In genomic region chr10:12396567-12396966, GRCh38 we compare ENCODE assay signal across 22 cellular contexts. TPM values are rescaled to one million over a fixed set of nuclear protein-coding genes. Genes with fewer than 3 reads are reported as not detected.
DNase-seq lines count a peak whose midpoint lies in the region; ATAC-seq, FAIRE-seq and TF ChIP-seq lines count a peak whose summit lies in the region.
"Had no signal": no experiment of that assay in that cellular context is flagged by ENCODE, and none has a peak within 500 bp of the region (broad histone marks: within the 10 kb centered on the region; RNA-seq: fewer than 3 reads in every experiment).

No MANE protein-coding gene starts in this region.

- H3K4me3 Mint-ChIP-seq in WTC11: no peak overlapping the region
- H3K4me3 Mint-ChIP-seq: activated CD8-positive, alpha-beta T cell treated with anti-CD3 and anti-CD28 coated beads, Interleukin-2, amount 10 ng/mL, durations not matched to agents 7 days and 5 days; activated naive CD8-positive, alpha-beta T cell treated with anti-CD3 and anti-CD28 coated beads, Interleukin-2, amount 50 U/mL, for 24 hours; activated T-helper 1 cell treated with anti-CD3 and anti-CD28 coated beads, Interleukin-12 subunit alpha, Interleukin-12 subunit beta, Interleukin-2, Interleukin-4 antibody, amounts not matched to agents 30 ng/mL and 10 ng/mL and 1 ng/mL, durations not matched to agents 14 hours and 24 hours and 36 hours; CD4-positive, CD25-positive, alpha-beta regulatory T cell; natural killer cell had no signal

- intact Hi-C loops in lower lobe of right lung (cut with DNase I) (no loop called here), upper lobe of right lung (cut with DNase I) (no loop called here), psoas muscle (cut with DNase I) (no loop called here)

- no peaks in the 10 kb centered on the region for H3K27me3 Mint-ChIP-seq in WTC11 (ENCODE audit: low read depth)
- H3K27me3 Mint-ChIP-seq: activated naive CD8-positive, alpha-beta T cell treated with anti-CD3 and anti-CD28 coated beads, Interleukin-2, amount 50 U/mL, for 24 hours; CD4-positive, CD25-positive, alpha-beta regulatory T cell had no signal

- 32 to 54% (median 43%) methylated on average over 6 of the region's 6 CpGs for WGBS in psoas muscle, 3 donors

- H3K9me3 ChIP-seq in lower lobe of right lung (no peaks in the 10 kb centered on the region), upper lobe of right lung (no peaks in the 10 kb centered on the region), psoas muscle (no peaks in the 10 kb centered on the region)
- H3K9me3 ChIP-seq: prostate gland, spleen, thoracic aorta had no signal

- no peak for FAIRE-seq in GM19239 (lab: Jason Lieb, UNC)
- FAIRE-seq: bronchial epithelial cell had no signal

- H3K27ac ChIP-seq in lower lobe of right lung (no peak overlapping the region), upper lobe of right lung (no peak overlapping the region), psoas muscle (no peak overlapping the region)
- H3K27ac ChIP-seq: prostate gland, spleen, thoracic aorta had no signal

- H3K36me3 ChIP-seq in lower lobe of right lung (no peaks in the 10 kb centered on the region), upper lobe of right lung (no peaks in the 10 kb centered on the region), psoas muscle (ENCODE audit: insufficient read depth in 1 of 2, low read depth in 1 of 2) (no peaks in the 10 kb centered on the region)
- H3K36me3 ChIP-seq: prostate gland, thoracic aorta had no signal

- no peak overlapping the region for H3K4me3 ChIP-seq in lower lobe of right lung
- no peak overlapping the region for H3K4me3 ChIP-seq in upper lobe of right lung
- H3K4me3 ChIP-seq in psoas muscle: no peak overlapping the region
- H3K4me3 ChIP-seq: prostate gland, spleen, thoracic aorta had no signal

- no peak for ATAC-seq in activated naive CD4-positive, alpha-beta T cell treated with anti-CD3 and anti-CD28 coated beads, Interleukin-2, amount 50 U/mL, for 72 hours
- ATAC-seq in WTC11: no peak
- peak; percentile 85 to 86 for ATAC-seq in lower lobe of right lung
- ATAC-seq in upper lobe of right lung: peak; percentile 75
- ATAC-seq in psoas muscle: no peak
- ATAC-seq: activated CD8-positive, alpha-beta T cell treated with anti-CD3 and anti-CD28 coated beads, Interleukin-2, amount 10 ng/mL, durations not matched to agents 7 days and 5 days; activated naive CD8-positive, alpha-beta T cell treated with anti-CD3 and anti-CD28 coated beads, Interleukin-2, amount 50 U/mL, for 24 hours; natural killer cell had no signal

- TF ChIP-seq CTCF in WTC11 (IDR thresholded peaks at IDR 0.05): no peak
- TF ChIP-seq CTCF in lower lobe of right lung (IDR thresholded peaks at IDR 0.05): no peak
- TF ChIP-seq CTCF in upper lobe of right lung (IDR thresholded peaks at IDR 0.05): no peak
- no peak for TF ChIP-seq CTCF in psoas muscle (IDR thresholded peaks at IDR 0.05)

- no peak for DNase-seq in activated naive CD4-positive, alpha-beta T cell treated with anti-CD3 and anti-CD28 coated beads, Interleukin-2, amount 50 U/mL, for 72 hours (ENCODE audit: low spot score in 2 of 2)
- no peak for DNase-seq in activated naive CD4-positive, alpha-beta T cell (lab: John Stamatoyannopoulos, UW)
- DNase-seq in WTC11 (ENCODE audit: low spot score) (no peak), lower lobe of right lung (peak; percentile 53), upper lobe of right lung (no peak), GM19239 (ENCODE audit: insufficient read length, low spot score) (no peak), psoas muscle (no peak)
- no peak for DNase-seq in stimulated activated CD4-positive, alpha-beta T cell treated with anti-CD3 and anti-CD28 coated beads, Interleukin-4, amount 100 ng/mL, for 24 hours
- DNase-seq: activated CD8-positive, alpha-beta T cell treated with anti-CD3 and anti-CD28 coated beads, Interleukin-2, amount 10 ng/mL, durations not matched to agents 7 days and 5 days; activated naive CD8-positive, alpha-beta T cell treated with anti-CD3 and anti-CD28 coated beads, Interleukin-2, amount 50 U/mL, for 24 hours; CD4-positive, CD25-positive, alpha-beta regulatory T cell; DMS53; mammary epithelial cell; natural killer cell; NCI-H1417; RPMI8226; spleen; SW 1271 had no signal

- peaks cover 15% of the 10 kb centered on the region for H3K4me1 Mint-ChIP-seq in WTC11

- peaks cover 4% of the 10 kb centered on the region for H3K4me1 ChIP-seq in lower lobe of right lung
- no peaks in the 10 kb centered on the region for H3K4me1 ChIP-seq in upper lobe of right lung
- no peaks in the 10 kb centered on the region for H3K4me1 ChIP-seq in psoas muscle
- H3K4me1 ChIP-seq: prostate gland had no signal

- CTCF ChIA-PET in WTC11 (lab: Charles Lee): interaction anchor here (1.0 kb wide), 1 partner anchor 260 kb away, joined by 4 read pairs; no protein-coding TSS in a partner anchor

- H3K9me3 Mint-ChIP-seq in activated naive CD4-positive, alpha-beta T cell treated with anti-CD3 and anti-CD28 coated beads, Interleukin-2, amount 50 U/mL, for 72 hours: no peaks in the 10 kb centered on the region
- H3K9me3 Mint-ChIP-seq in WTC11: peaks cover 2% of the 10 kb centered on the region; the same call in 1 of the 2 replicates
- H3K9me3 Mint-ChIP-seq: activated naive CD8-positive, alpha-beta T cell treated with anti-CD3 and anti-CD28 coated beads, Interleukin-2, amount 50 U/mL, for 24 hours; activated T-helper 1 cell treated with anti-CD3 and anti-CD28 coated beads, Interleukin-12 subunit alpha, Interleukin-12 subunit beta, Interleukin-2, Interleukin-4 antibody, amounts not matched to agents 30 ng/mL and 10 ng/mL and 1 ng/mL, durations not matched to agents 14 hours and 24 hours and 36 hours; natural killer cell had no signal

- peaks cover 0 to 5% of the 10 kb centered on the region in 2 donors for H3K36me3 Mint-ChIP-seq in activated naive CD4-positive, alpha-beta T cell treated with anti-CD3 and anti-CD28 coated beads, Interleukin-2, amount 50 U/mL, for 72 hours
- no peaks in the 10 kb centered on the region for H3K36me3 Mint-ChIP-seq in WTC11
- H3K36me3 Mint-ChIP-seq: natural killer cell had no signal

- peak overlapping the region; percentile 26 to 63 for H3K27ac Mint-ChIP-seq in activated naive CD4-positive, alpha-beta T cell treated with anti-CD3 and anti-CD28 coated beads, Interleukin-2, amount 50 U/mL, for 72 hours
- peak overlapping the region; percentile 82 for H3K27ac Mint-ChIP-seq in WTC11
- H3K27ac Mint-ChIP-seq: activated CD8-positive, alpha-beta T cell treated with anti-CD3 and anti-CD28 coated beads, Interleukin-2, amount 10 ng/mL, durations not matched to agents 7 days and 5 days; activated naive CD8-positive, alpha-beta T cell treated with anti-CD3 and anti-CD28 coated beads, Interleukin-2, amount 50 U/mL, for 24 hours; activated T-helper 1 cell treated with anti-CD3 and anti-CD28 coated beads, Interleukin-12 subunit alpha, Interleukin-12 subunit beta, Interleukin-2, Interleukin-4 antibody, amounts not matched to agents 30 ng/mL and 10 ng/mL and 1 ng/mL, durations not matched to agents 14 hours and 24 hours and 36 hours had no signal

- H3K27me3 ChIP-seq in lower lobe of right lung (ENCODE audit: low read depth): no peaks in the 10 kb centered on the region
- H3K27me3 ChIP-seq in upper lobe of right lung: peaks cover 3% of the 10 kb centered on the region
- H3K27me3 ChIP-seq in psoas muscle (ENCODE audit: insufficient read depth in 3 of 3, low read length in 2 of 3): peaks cover 0 to 4% (median 0%) of the 10 kb centered on the region in 3 donors
- H3K27me3 ChIP-seq: spleen had no signal

- POLR2A ChIA-PET in WTC11 (lab: Charles Lee): no interaction called here

TF ChIP-seq in WTC11, 78 proteins besides CTCF, POLR2A, EP300 and RAD21 (continues in another document):
- TF ChIP-seq E2F4 (CRISPR knock-in tag; IDR thresholded peaks at IDR 0.05; ENCODE audit: borderline replicate concordance, low read depth): no peak
- TF ChIP-seq KAT7 (CRISPR knock-in tag; IDR thresholded peaks at IDR 0.05; ENCODE audit: borderline replicate concordance): no peak
- no peak for TF ChIP-seq ZSCAN18 (CRISPR knock-in tag; IDR thresholded peaks at IDR 0.05)
- no peak for TF ChIP-seq E2F1 (CRISPR knock-in tag; IDR thresholded peaks at IDR 0.05)
- no peak for TF ChIP-seq ZNF121 (CRISPR knock-in tag; IDR thresholded peaks at IDR 0.05)

RNA-seq across cellular contexts. Expression of gene CAMK1D, which starts 47.2 kb away (rescaled TPM):
- 10 to 100 TPM in 1 of 2 donors, 1 to 10 TPM in 1; 1.1 to 13.0 TPM for total RNA-seq in activated naive CD4-positive, alpha-beta T cell treated with anti-CD3 and anti-CD28 coated beads, Interleukin-2, amount 50 U/mL, for 72 hours
- total RNA-seq in WTC11 (2021): 7.9 to 10.2 TPM (median 8.0 TPM) in 3 replicates
- total RNA-seq in lower lobe of right lung: 22.5 TPM
- 17.1 TPM for total RNA-seq in upper lobe of right lung
- 1 to 10 TPM in 3 of 4 donors, under 1 TPM in 1; 0.47 to 1.8 (median 1.3) TPM for total RNA-seq in psoas muscle
- under 1 TPM; 0.39 to 0.53 (median 0.47) TPM for polyA plus RNA-seq in psoas muscle

Comparison
In these comparisons a context has a peak if more than half of its experiments do, and no peak if none do; other contexts are left out.
1. ATAC-seq: peak in lower lobe of right lung (2 of 2) and upper lobe of right lung (single experiment); none in activated naive CD4-positive, alpha-beta T cell treated with anti-CD3 and anti-CD28 coated beads, Interleukin-2, amount 50 U/mL, for 72 hours (0 of 2), WTC11 (single experiment) and psoas muscle (0 of 4).